Comparison of ENCODE assay signal across 17 cellular contexts in genomic region chr3:60133269-60133877, GRCh38.
"Had no signal": no experiment of that assay in that cellular context is flagged by ENCODE, and none has a peak within 500 bp of the region (broad histone marks: within the 10 kb centered on the region; RNA-seq: fewer than 3 reads in every experiment).

No MANE protein-coding gene starts in this region.

- H3K27me3 Mint-ChIP-seq: natural killer cell treated with Interleukin-12 subunit alpha and Interleukin-12 subunit beta and Interleukin-15 and Interleukin-18, amount 100 ng/mL, for 72 hours; stimulated activated naive CD8-positive, alpha-beta T cell treated with anti-CD3 and anti-CD28 coated beads, Interleukin-15, amount 100 ng/mL, for 72 hours had no signal

- H3K27me3 ChIP-seq: body of pancreas, left lung, testis had no signal

- H3K4me3 Mint-ChIP-seq: natural killer cell treated with Interleukin-12 subunit alpha and Interleukin-12 subunit beta and Interleukin-15 and Interleukin-18, amount 100 ng/mL, for 72 hours; stimulated activated naive CD8-positive, alpha-beta T cell treated with anti-CD3 and anti-CD28 coated beads, Interleukin-15, amount 100 ng/mL, for 72 hours had no signal

- H3K9me3 Mint-ChIP-seq: natural killer cell treated with Interleukin-12 subunit alpha and Interleukin-12 subunit beta and Interleukin-15 and Interleukin-18, amount 100 ng/mL, for 72 hours had no signal

- DNase-seq: activated naive CD4-positive, alpha-beta T cell treated with anti-CD3 and anti-CD28 coated beads, Interleukin-2, amount 50 U/mL, for 16 hours; activated T-cell treated with anti-CD3 and anti-CD28 coated beads, Interleukin-2, amount 50 U/mL, for 1 hour; body of pancreas; cerebellar nuclear complex; dermis blood vessel endothelial cell; foreskin melanocyte; head of caudate nucleus; islet precursor cell; left lung; mesenchymal stem cell; occipital lobe; stimulated activated CD4-positive, alpha-beta T cell treated with anti-CD3 and anti-CD28 coated beads, Interleukin-2, amount 100 ng/mL, for 48 hours; stimulated activated naive CD8-positive, alpha-beta T cell treated with anti-CD3 and anti-CD28 coated beads, Interleukin-15, amount 100 ng/mL, for 72 hours; T-helper 2 cell; testis had no signal

- H3K4me1 ChIP-seq: body of pancreas, left lung had no signal

- ATAC-seq: activated CD4-positive, CD25-positive, alpha-beta regulatory T cell treated with anti-CD3 and anti-CD28 coated beads, Interleukin-2, amount 50 U/mL, for 24 hours; body of pancreas; left lung; natural killer cell treated with Interleukin-12 subunit alpha and Interleukin-12 subunit beta and Interleukin-15 and Interleukin-18, amount 100 ng/mL, for 72 hours; stimulated activated naive CD8-positive, alpha-beta T cell treated with anti-CD3 and anti-CD28 coated beads, Interleukin-15, amount 100 ng/mL, for 72 hours had no signal

- H3K9me3 ChIP-seq: body of pancreas, left lung, testis had no signal

- H3K27ac ChIP-seq: body of pancreas, left lung, testis had no signal

- H3K36me3 Mint-ChIP-seq: natural killer cell treated with Interleukin-12 subunit alpha and Interleukin-12 subunit beta and Interleukin-15 and Interleukin-18, amount 100 ng/mL, for 72 hours had no signal

- H3K27ac Mint-ChIP-seq: natural killer cell treated with Interleukin-12 subunit alpha and Interleukin-12 subunit beta and Interleukin-15 and Interleukin-18, amount 100 ng/mL, for 72 hours; stimulated activated naive CD8-positive, alpha-beta T cell treated with anti-CD3 and anti-CD28 coated beads, Interleukin-15, amount 100 ng/mL, for 72 hours had no signal

- H3K36me3 ChIP-seq: left lung had no signal

- H3K4me3 ChIP-seq: body of pancreas, left lung, testis had no signal
